Comparison of ENCODE assay signal across 36 cellular contexts in genomic region chr7:150441524-150441923, GRCh38. TPM values are rescaled to one million over a fixed set of nuclear protein-coding genes. Genes with fewer than 3 reads are reported as not detected.
"Had no signal": no experiment of that assay in that cellular context is flagged by ENCODE, and none has a peak within 500 bp of the region (broad histone marks: within the 10 kb centered on the region; RNA-seq: fewer than 3 reads in every experiment).

No MANE protein-coding gene starts in this region.

- H3K36me3 ChIP-seq: adrenal gland, brain microvascular endothelial cell, breast epithelium had no signal

- H3K27ac Mint-ChIP-seq: activated B cell treated with CpG ODN at 0.5 μM for 24 hours; activated CD4-positive, alpha-beta memory T cell treated with anti-CD3 and anti-CD28 coated beads for 36 hours; activated CD4-positive, alpha-beta T cell treated with anti-CD3 and anti-CD28 coated beads, Interleukin-2, amount 10 ng/mL, durations not matched to agents 24 days and 14 days; activated CD8-positive, alpha-beta T cell treated with anti-CD3 and anti-CD28 coated beads for 36 hours; activated naive CD4-positive, alpha-beta T cell treated with anti-CD3 and anti-CD28 coated beads, Interleukin-2, amount 10 ng/mL, durations not matched to agents 7 days and 5 days; activated naive CD4-positive, alpha-beta T cell treated with anti-CD3 and anti-CD28 coated beads, Interleukin-2, amount 50 U/mL, for 72 hours; activated naive CD8-positive, alpha-beta T cell treated with anti-CD3 and anti-CD28 coated beads for 36 hours; activated T-helper 1 cell treated with anti-CD3 and anti-CD28 coated beads, Interleukin-12 subunit alpha, Interleukin-12 subunit beta, Interleukin-2, Interleukin-4 antibody, amounts not matched to agents 30 ng/mL and 10 ng/mL and 1 ng/mL, durations not matched to agents 14 hours and 24 hours and 36 hours; activated T-helper 17 cell treated with anti-CD3 and anti-CD28 coated beads, Interleukin-2, amount 50 U/mL, for 72 hours; T-helper 1 cell treated with Interleukin-12 subunit alpha and Interleukin-12 subunit beta and Interleukin-4 antibody, amounts not matched to agents 30 μg/mL and 1 μg/mL, for 36 hours; T-helper 2 cell treated with Interferon-gamma antibody and Interleukin-4, amounts not matched to agents 5 μg/mL and 100 μg/mL, for 36 hours had no signal

- H3K27me3 ChIP-seq: adrenal gland, body of pancreas, brain microvascular endothelial cell, breast epithelium had no signal

- ATAC-seq: activated CD8-positive, alpha-beta T cell treated with anti-CD3 and anti-CD28 coated beads for 36 hours; activated naive CD4-positive, alpha-beta T cell treated with anti-CD3 and anti-CD28 coated beads, Interleukin-2, amount 50 U/mL, for 72 hours; activated T-cell treated with anti-CD3 and anti-CD28 coated beads, Interleukin-2, amount 50 U/mL, for 4 hours; activated T-cell treated with anti-CD3 and anti-CD28 coated beads, Interleukin-2, amount 50 U/mL, for 72 hours; activated T-helper 17 cell treated with anti-CD3 and anti-CD28 coated beads, Interleukin-2, amount 50 U/mL, for 72 hours; body of pancreas had no signal

- H3K4me3 ChIP-seq: adrenal gland, body of pancreas, breast epithelium had no signal

- FAIRE-seq: astrocyte, TTC549 had no signal

- H3K27ac ChIP-seq: adrenal gland, body of pancreas, brain microvascular endothelial cell, breast epithelium, VCaP had no signal

- H3K27me3 Mint-ChIP-seq: activated B cell treated with CpG ODN at 0.5 μM for 24 hours; activated CD4-positive, alpha-beta memory T cell treated with anti-CD3 and anti-CD28 coated beads for 36 hours; activated CD4-positive, alpha-beta T cell treated with anti-CD3 and anti-CD28 coated beads, Interleukin-2, amount 10 ng/mL, durations not matched to agents 24 days and 14 days; activated CD8-positive, alpha-beta T cell treated with anti-CD3 and anti-CD28 coated beads for 36 hours; activated naive CD8-positive, alpha-beta T cell treated with anti-CD3 and anti-CD28 coated beads for 36 hours; activated T-helper 17 cell treated with anti-CD3 and anti-CD28 coated beads, Interleukin-2, amount 50 U/mL, for 72 hours had no signal

- H3K9me3 Mint-ChIP-seq: activated T-helper 17 cell treated with anti-CD3 and anti-CD28 coated beads, Interleukin-2, amount 50 U/mL, for 72 hours had no signal

- H3K4me3 Mint-ChIP-seq: activated B cell treated with CpG ODN at 0.5 μM for 24 hours; activated CD4-positive, alpha-beta memory T cell treated with anti-CD3 and anti-CD28 coated beads for 36 hours; activated CD4-positive, alpha-beta T cell treated with anti-CD3 and anti-CD28 coated beads, Interleukin-2, amount 10 ng/mL, durations not matched to agents 24 days and 14 days; activated CD8-positive, alpha-beta T cell treated with anti-CD3 and anti-CD28 coated beads for 36 hours; activated naive CD4-positive, alpha-beta T cell treated with anti-CD3 and anti-CD28 coated beads, Interleukin-2, amount 10 ng/mL, durations not matched to agents 7 days and 5 days; activated naive CD8-positive, alpha-beta T cell treated with anti-CD3 and anti-CD28 coated beads for 36 hours; activated T-cell treated with anti-CD3 and anti-CD28 coated beads, Interleukin-2, amount 50 U/mL, for 4 hours; activated T-helper 1 cell treated with anti-CD3 and anti-CD28 coated beads, Interleukin-12 subunit alpha, Interleukin-12 subunit beta, Interleukin-2, Interleukin-4 antibody, amounts not matched to agents 30 ng/mL and 10 ng/mL and 1 ng/mL, durations not matched to agents 14 hours and 24 hours and 36 hours; T-helper 1 cell treated with Interleukin-12 subunit alpha and Interleukin-12 subunit beta and Interleukin-4 antibody, amounts not matched to agents 30 μg/mL and 1 μg/mL, for 36 hours; T-helper 2 cell treated with Interferon-gamma antibody and Interleukin-4, amounts not matched to agents 5 μg/mL and 100 μg/mL, for 36 hours had no signal

- DNase-seq: activated B cell treated with CpG ODN at 0.5 μM for 24 hours; activated CD4-positive, alpha-beta memory T cell treated with anti-CD3 and anti-CD28 coated beads for 36 hours; activated CD4-positive, alpha-beta T cell treated with anti-CD3 and anti-CD28 coated beads for 4 hours; activated CD4-positive, alpha-beta T cell treated with anti-CD3 and anti-CD28 coated beads, Interleukin-2, amount 10 ng/mL, durations not matched to agents 24 days and 14 days; activated CD4-positive, alpha-beta T cell treated with anti-CD3 and anti-CD28 coated beads, Interleukin-2, amount 50 U/mL, for 1 hour; activated CD4-positive, alpha-beta T cell treated with anti-CD3 and anti-CD28 coated beads, Interleukin-2, amount 50 U/mL, for 4 hours; activated CD4-positive, CD25-positive, alpha-beta regulatory T cell treated with anti-CD3 and anti-CD28 coated beads, Interleukin-2, amount 50 U/mL, for 72 hours; activated CD8-positive, alpha-beta memory T cell treated with anti-CD3 and anti-CD28 coated beads, Interleukin-2, amount 50 U/mL, for 4 hours; activated CD8-positive, alpha-beta T cell treated with anti-CD3 and anti-CD28 coated beads for 36 hours; activated effector memory CD4-positive, alpha-beta T cell treated with anti-CD3 and anti-CD28 coated beads, Interleukin-2, amount 50 U/mL, for 16 hours; activated gamma-delta T cell treated with Interleukin-2 at 50 U/mL for 16 hours; activated naive CD4-positive, alpha-beta T cell treated with anti-CD3 and anti-CD28 coated beads, Interleukin-2, amount 10 ng/mL, durations not matched to agents 7 days and 5 days; activated naive CD4-positive, alpha-beta T cell treated with Interleukin-2 at 50 U/mL for 16 hours; activated naive CD8-positive, alpha-beta T cell treated with anti-CD3 and anti-CD28 coated beads for 36 hours; activated T-cell treated with anti-CD3 and anti-CD28 coated beads for 4 hours; activated T-cell treated with anti-CD3 and anti-CD28 coated beads, Interleukin-2, amount 50 U/mL, for 1 hour; activated T-cell treated with anti-CD3 and anti-CD28 coated beads, Interleukin-2, amount 50 U/mL, for 4 hours; activated T-cell treated with anti-CD3 and anti-CD28 coated beads, Interleukin-2, amount 50 U/mL, for 72 hours; adrenal gland; amniotic stem cell; aorta; body of pancreas; brain microvascular endothelial cell; central memory CD4-positive, alpha-beta T cell; T-helper 1 cell; T-helper 2 cell; T-helper 9 cell had no signal

- H3K4me1 ChIP-seq: breast epithelium had no signal

RNA-seq across cellular contexts. Expression of gene GIMAP8, which starts 8.9 kb away (rescaled TPM):
- total RNA-seq: activated B cell treated with CpG ODN at 0.5 μM for 24 hours, astrocyte had no signal
